ENCODE assay signal across 8 cellular contexts in the genomic region with DNA sequence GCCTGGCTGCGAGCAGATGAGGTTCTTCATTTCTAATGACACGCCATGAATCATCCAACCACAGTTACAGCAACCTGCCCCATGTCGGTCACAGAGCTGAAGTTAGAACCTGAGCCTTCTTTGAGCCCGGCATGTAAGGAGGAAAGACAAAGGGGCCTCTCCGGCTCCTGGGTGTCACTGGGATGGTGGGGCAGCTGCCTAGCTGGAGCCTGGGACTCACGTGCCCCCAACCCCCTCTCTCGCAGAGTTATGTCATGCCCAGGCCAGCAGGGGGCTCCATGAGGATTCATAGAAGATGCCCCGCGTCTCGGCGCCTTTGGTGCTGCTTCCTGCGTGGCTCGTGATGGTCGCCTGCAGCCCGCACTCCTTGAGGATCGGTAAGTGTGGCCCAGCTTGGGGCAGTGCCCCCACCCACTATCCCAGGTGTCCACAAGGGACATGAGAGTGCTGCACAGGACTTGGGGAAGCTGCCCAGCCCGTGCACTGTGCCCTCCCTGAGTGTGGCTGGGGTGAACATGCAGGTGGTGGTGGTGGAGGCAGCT.
DNase-seq lines count a peak whose midpoint lies in the region; ATAC-seq, FAIRE-seq and TF ChIP-seq lines count a peak whose summit lies in the region.

No MANE protein-coding gene starts in this region.

- no peaks in the 10 kb centered on the region for H3K9me3 ChIP-seq in colonic mucosa

- H3K4me3 Mint-ChIP-seq in osteocyte (ENCODE audit: unreplicated experiment): no peak overlapping the region

- H3K27me3 Mint-ChIP-seq in osteocyte (ENCODE audit: unreplicated experiment): peaks cover 24% of the 10 kb centered on the region

- POLR2A ChIA-PET in AG04449 (lab: Yijun Ruan, JAX): no interaction called here

- no peaks in the 10 kb centered on the region for H3K36me3 ChIP-seq in colonic mucosa

- CTCF ChIA-PET in AG04449 (lab: Yijun Ruan, JAX): interaction anchor here (1.0 kb wide), 1 partner anchor 25 kb away, joined by 3 read pairs; no protein-coding TSS in a partner anchor

- no peaks in the 10 kb centered on the region for H3K4me1 ChIP-seq in colonic mucosa

- H3K4me3 ChIP-seq in AG04449 (ENCODE audit: low read depth, low read length) (no peak overlapping the region), colonic mucosa (no peak overlapping the region)

- FAIRE-seq in GM18507 (lab: Jason Lieb, UNC): no peak

- H3K4me1 Mint-ChIP-seq in osteocyte (ENCODE audit: unreplicated experiment): no peaks in the 10 kb centered on the region

- DNase-seq in AG04449 (ENCODE audit: low read depth, low spot score): no peak
- DNase-seq in GM18507 (ENCODE audit: extremely low spot score, insufficient read length, low read depth): peak; percentile 37
- DNase-seq in RKO (ENCODE audit: low spot score): peak; percentile 25
- peak; percentile 23 for DNase-seq in colonic mucosa
- no peak for DNase-seq in osteocyte (ENCODE audit: extremely low spot score, unreplicated experiment)
- DNase-seq in NCI-H2196 (lab: John Stamatoyannopoulos, UW; ENCODE audit: unreplicated experiment): no peak
- no peak for DNase-seq in caudate nucleus (lab: John Stamatoyannopoulos, UW)

- H3K27ac Mint-ChIP-seq in osteocyte (ENCODE audit: unreplicated experiment): no peak overlapping the region

- intact Hi-C loops in colonic mucosa (cut with DNase I): no loop called here

- no peaks in the 10 kb centered on the region for H3K27me3 ChIP-seq in colonic mucosa

- no peak overlapping the region for H3K9ac ChIP-seq in colonic mucosa (ENCODE audit: low read depth in 2 of 2, low read length in 2 of 2)

- peak; percentile 27 for TF ChIP-seq CTCF in AG04449 (IDR thresholded peaks at IDR 0.05; ENCODE audit: insufficient read depth, low read length, missing control alignments)
- peak; percentile 17 for TF ChIP-seq CTCF in colonic mucosa (IDR thresholded peaks at IDR 0.05)
- peak; percentile 37 for TF ChIP-seq CTCF in osteocyte (IDR thresholded peaks at IDR 0.05)

- no peak for ATAC-seq in GM21723 (IDR thresholded peaks at IDR 0.05; ENCODE audit: unreplicated experiment)

- H3K9me3 Mint-ChIP-seq in osteocyte (ENCODE audit: unreplicated experiment): no peaks in the 10 kb centered on the region

- H3K36me3 Mint-ChIP-seq in osteocyte (ENCODE audit: unreplicated experiment): no peaks in the 10 kb centered on the region

- H3K27ac ChIP-seq in colonic mucosa: no peak overlapping the region
- no peak overlapping the region for H3K27ac ChIP-seq in caudate nucleus (ENCODE audit: low read depth, low read length)

Comparison
In these comparisons a context has a peak if more than half of its experiments do, and no peak if none do; other contexts are left out.
1. DNase-seq: peak in GM18507 (single experiment), RKO (single experiment) and colonic mucosa (single experiment); none in AG04449 (single experiment), osteocyte (single experiment), NCI-H2196 (single experiment) and caudate nucleus (0 of 61).
2. Peak in every context shown above with its lines, with median percentiles within 50 percentile points of each other: CTCF ChIP-seq.